ENCODE assay signal across 29 cellular contexts in genomic region chrX:4175221-4175620, GRCh38.
"Had no signal": no experiment of that assay in that cellular context is flagged by ENCODE, and none has a peak within 500 bp of the region (broad histone marks: within the 10 kb centered on the region; RNA-seq: fewer than 3 reads in every experiment).

No MANE protein-coding gene starts in this region.

- H3K36me3 ChIP-seq: stomach, suprapubic skin, thoracic aorta, thyroid gland, tibial artery, tibial nerve, transverse colon, upper lobe of left lung, upper lobe of right lung, uterus, vagina had no signal

- DNase-seq: stimulated activated CD4-positive, alpha-beta T cell treated with anti-CD3 and anti-CD28 coated beads, Interleukin-2, amount 100 ng/mL, for 48 hours; stimulated activated CD4-positive, alpha-beta T cell treated with anti-CD3 and anti-CD28 coated beads, Interleukin-4, amount 100 ng/mL, for 1 hour; stimulated activated CD4-positive, alpha-beta T cell treated with anti-CD3 and anti-CD28 coated beads, Interleukin-4, amount 100 ng/mL, for 24 hours; stimulated activated CD4-positive, alpha-beta T cell treated with anti-CD3 and anti-CD28 coated beads, Interleukin-4, amount 100 ng/mL, for 4 hours; stimulated activated CD8-positive, alpha-beta memory T cell treated with anti-CD3 and anti-CD28 coated beads, Interleukin-4, amount 100 ng/mL, for 48 hours; stimulated activated naive B cell treated with anti-CD40 and anti-IgM and Interleukin-4, amounts not matched to agents 10 μg/mL and 1 μg/mL and 100 μg/mL, for 72 hours; stimulated activated naive CD4-positive, alpha-beta T cell; stimulated activated naive CD4-positive, alpha-beta T cell treated with Interleukin-2 at 50 U/mL for 16 hours; stimulated activated naive CD8-positive, alpha-beta T cell treated with anti-CD3 and anti-CD28 coated beads, Interleukin-15, amount 100 ng/mL, for 72 hours; stimulated activated naive CD8-positive, alpha-beta T cell treated with anti-CD3 and anti-CD28 coated beads, Interleukin-15, Interleukin-2, amounts not matched to agents 100 U/mL and 50 U/mL, for 24 hours; stomach; substantia nigra; testis; thyroid gland; tibial artery; transverse colon; trophoblast cell; upper lobe of left lung; upper lobe of right lung; uterus had no signal

- H3K27me3 ChIP-seq: stomach, suprapubic skin, testis, thyroid gland, tibial artery, transverse colon, upper lobe of left lung, upper lobe of right lung, uterus, vagina had no signal

- H3K27me3 Mint-ChIP-seq: stimulated activated memory B cell treated with anti-CD40 and anti-IgM and Interleukin-4, amounts not matched to agents 10 μg/mL and 1 μg/mL and 100 μg/mL, for 72 hours; stimulated activated naive B cell treated with anti-CD40 and anti-IgM and Interleukin-4, amounts not matched to agents 10 μg/mL and 1 μg/mL and 100 μg/mL, for 72 hours; stimulated activated naive CD8-positive, alpha-beta T cell treated with anti-CD3 and anti-CD28 coated beads, Interleukin-15, amount 100 ng/mL, for 72 hours; stimulated activated naive CD8-positive, alpha-beta T cell treated with anti-CD3 and anti-CD28 coated beads, Interleukin-15, Interleukin-2, amounts not matched to agents 100 ng/mL and 50 ng/mL, for 24 hours; type B pancreatic cell had no signal

- H3K4me3 ChIP-seq: stomach, suprapubic skin, testis, thoracic aorta, thyroid gland, tibial artery, tibial nerve, transverse colon, upper lobe of left lung, upper lobe of right lung, uterus, vagina had no signal

- H3K27ac ChIP-seq: stomach, suprapubic skin, testis, thoracic aorta, thyroid gland, tibial artery, tibial nerve, transverse colon, upper lobe of left lung, upper lobe of right lung, uterus, vagina had no signal

- H3K9me3 ChIP-seq: suprapubic skin, testis, thoracic aorta, thyroid gland, tibial artery, tibial nerve, transverse colon, upper lobe of right lung, uterus, vagina had no signal

- H3K4me1 ChIP-seq: stomach, suprapubic skin, testis, thyroid gland, tibial artery, tibial nerve, transverse colon, upper lobe of left lung, upper lobe of right lung, uterus, vagina had no signal

- FAIRE-seq: urothelium cell line had no signal

- H3K36me3 Mint-ChIP-seq: stimulated activated effector memory CD8-positive, alpha-beta T cell treated with anti-CD3 and anti-CD28 coated beads, Interleukin-12 subunit alpha, Interleukin-12 subunit beta, amount 100 ng/mL, for 72 hours; stimulated activated memory B cell treated with anti-CD40 and anti-IgM and Interleukin-4, amounts not matched to agents 10 μg/mL and 1 μg/mL and 100 μg/mL, for 72 hours; stimulated activated naive B cell treated with anti-CD40 and anti-IgM and Interleukin-4, amounts not matched to agents 10 μg/mL and 1 μg/mL and 100 μg/mL, for 72 hours; type B pancreatic cell had no signal

- H3K27ac Mint-ChIP-seq: stimulated activated effector memory CD8-positive, alpha-beta T cell treated with anti-CD3 and anti-CD28 coated beads, Interleukin-12 subunit alpha, Interleukin-12 subunit beta, amount 100 ng/mL, for 72 hours; stimulated activated memory B cell treated with anti-CD40 and anti-IgM and Interleukin-4, amounts not matched to agents 10 μg/mL and 1 μg/mL and 100 μg/mL, for 72 hours; stimulated activated naive B cell treated with anti-CD40 and anti-IgM and Interleukin-4, amounts not matched to agents 10 μg/mL and 1 μg/mL and 100 μg/mL, for 72 hours; stimulated activated naive CD8-positive, alpha-beta T cell treated with anti-CD3 and anti-CD28 coated beads, Interleukin-15, amount 100 ng/mL, for 72 hours; stimulated activated naive CD8-positive, alpha-beta T cell treated with anti-CD3 and anti-CD28 coated beads, Interleukin-15, Interleukin-2, amounts not matched to agents 100 ng/mL and 50 ng/mL, for 24 hours; type B pancreatic cell had no signal

- H3K9me3 Mint-ChIP-seq: stimulated activated effector memory CD8-positive, alpha-beta T cell treated with anti-CD3 and anti-CD28 coated beads, Interleukin-12 subunit alpha, Interleukin-12 subunit beta, amount 100 ng/mL, for 72 hours; stimulated activated memory B cell treated with anti-CD40 and anti-IgM and Interleukin-4, amounts not matched to agents 10 μg/mL and 1 μg/mL and 100 μg/mL, for 72 hours; stimulated activated naive CD8-positive, alpha-beta T cell treated with anti-CD3 and anti-CD28 coated beads, Interleukin-15, amount 100 ng/mL, for 72 hours; stimulated activated naive CD8-positive, alpha-beta T cell treated with anti-CD3 and anti-CD28 coated beads, Interleukin-15, Interleukin-2, amounts not matched to agents 100 ng/mL and 50 ng/mL, for 24 hours had no signal

- H3K4me1 Mint-ChIP-seq: stimulated activated effector memory CD8-positive, alpha-beta T cell treated with anti-CD3 and anti-CD28 coated beads, Interleukin-12 subunit alpha, Interleukin-12 subunit beta, amount 100 ng/mL, for 72 hours; stimulated activated memory B cell treated with anti-CD40 and anti-IgM and Interleukin-4, amounts not matched to agents 10 μg/mL and 1 μg/mL and 100 μg/mL, for 72 hours; stimulated activated naive B cell treated with anti-CD40 and anti-IgM and Interleukin-4, amounts not matched to agents 10 μg/mL and 1 μg/mL and 100 μg/mL, for 72 hours; stimulated activated naive CD8-positive, alpha-beta T cell treated with anti-CD3 and anti-CD28 coated beads, Interleukin-15, amount 100 ng/mL, for 72 hours had no signal

- H3K4me3 Mint-ChIP-seq: stimulated activated effector memory CD8-positive, alpha-beta T cell treated with anti-CD3 and anti-CD28 coated beads, Interleukin-12 subunit alpha, Interleukin-12 subunit beta, amount 100 ng/mL, for 72 hours; stimulated activated memory B cell treated with anti-CD40 and anti-IgM and Interleukin-4, amounts not matched to agents 10 μg/mL and 1 μg/mL and 100 μg/mL, for 72 hours; stimulated activated naive B cell treated with anti-CD40 and anti-IgM and Interleukin-4, amounts not matched to agents 10 μg/mL and 1 μg/mL and 100 μg/mL, for 72 hours; stimulated activated naive CD8-positive, alpha-beta T cell treated with anti-CD3 and anti-CD28 coated beads, Interleukin-15, amount 100 ng/mL, for 72 hours; stimulated activated naive CD8-positive, alpha-beta T cell treated with anti-CD3 and anti-CD28 coated beads, Interleukin-15, Interleukin-2, amounts not matched to agents 100 ng/mL and 50 ng/mL, for 24 hours; type B pancreatic cell had no signal
